1 cellular context compared by ENCODE assay signal in genomic region chr10:80458263-80458625, GRCh38.
TF ChIP-seq lines count a peak whose summit lies in the region.

No MANE protein-coding gene starts in this region.

TF ChIP-seq in H1, 55 proteins besides CTCF, POLR2A, EP300 and RAD21:
- TF ChIP-seq NRF1 (IDR thresholded peaks at IDR 0.05; ENCODE audit: low read depth, low read length) = no peak
- no peak for TF ChIP-seq RBBP5 (IDR thresholded peaks at IDR 0.05; ENCODE audit: borderline replicate concordance, low read depth, low read length)
- TF ChIP-seq CREB1 (IDR thresholded peaks at IDR 0.05) = no peak
- TF ChIP-seq SP4 (IDR thresholded peaks at IDR 0.05; ENCODE audit: low read length) = no peak
- no peak for TF ChIP-seq RFX5 (IDR thresholded peaks at IDR 0.05; ENCODE audit: borderline replicate concordance, low read depth, low read length)
- no peak for TF ChIP-seq MAX (IDR thresholded peaks at IDR 0.05)
